25 cellular contexts compared by ENCODE assay signal in the genomic region with DNA sequence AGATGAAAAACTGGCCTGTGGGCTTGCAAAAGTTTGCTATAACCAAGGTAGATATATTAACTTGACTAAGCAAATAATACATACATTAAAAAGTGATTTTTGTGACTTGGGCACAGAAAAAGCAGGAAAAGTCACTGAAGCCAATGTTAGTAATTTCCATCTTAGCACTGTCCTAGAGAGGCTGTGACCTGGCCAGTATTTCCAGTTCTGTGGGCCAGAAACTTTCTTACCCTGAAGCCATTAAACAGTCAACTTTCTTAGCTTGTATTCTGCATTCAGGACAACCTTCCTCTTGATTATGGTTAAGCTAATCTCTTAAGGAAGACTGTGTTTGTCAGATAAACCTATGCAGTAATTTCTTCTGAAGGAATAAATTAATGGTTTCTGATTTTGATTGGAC.
"Had no signal": no experiment of that assay in that cellular context is flagged by ENCODE, and none has a peak within 500 bp of the region (broad histone marks: within the 10 kb centered on the region; RNA-seq: fewer than 3 reads in every experiment).

No MANE protein-coding gene starts in this region.

- H3K4me3 Mint-ChIP-seq: immature natural killer cell; mesothelial cell of epicardium; naive B cell; natural killer cell; stimulated activated naive B cell treated with anti-CD40 and anti-IgM and Interleukin-4, amounts not matched to agents 10 μg/mL and 1 μg/mL and 100 μg/mL, for 72 hours had no signal

- H3K27ac Mint-ChIP-seq: immature natural killer cell; mesothelial cell of epicardium; naive B cell; natural killer cell; stimulated activated naive B cell treated with anti-CD40 and anti-IgM and Interleukin-4, amounts not matched to agents 10 μg/mL and 1 μg/mL and 100 μg/mL, for 72 hours had no signal

- H3K36me3 Mint-ChIP-seq: immature natural killer cell; mesothelial cell of epicardium; naive B cell; natural killer cell; stimulated activated naive B cell treated with anti-CD40 and anti-IgM and Interleukin-4, amounts not matched to agents 10 μg/mL and 1 μg/mL and 100 μg/mL, for 72 hours had no signal

- DNase-seq: hypothalamus; immature natural killer cell; kidney; left ventricle myocardium inferior; mesendoderm; naive B cell; natural killer cell; ovary; retina; right cardiac atrium; stimulated activated CD4-positive, alpha-beta T cell treated with anti-CD3 and anti-CD28 coated beads, Interleukin-12 subunit alpha, Interleukin-12 subunit beta, amount 100 ng/mL, for 4 hours; stimulated activated CD4-positive, alpha-beta T cell treated with anti-CD3 and anti-CD28 coated beads, Interleukin-15, amount 100 ng/mL, for 24 hours; stimulated activated CD4-positive, alpha-beta T cell treated with anti-CD3 and anti-CD28 coated beads, Interleukin-2, amount 100 ng/mL, for 24 hours; stimulated activated CD4-positive, alpha-beta T cell treated with anti-CD3 and anti-CD28 coated beads, Interleukin-4, amount 100 ng/mL, for 1 hour; stimulated activated naive B cell treated with anti-CD40 and anti-IgM and Interleukin-4, amounts not matched to agents 10 μg/mL and 1 μg/mL and 100 μg/mL, for 72 hours; stimulated activated naive CD8-positive, alpha-beta T cell treated with anti-CD3 and anti-CD28 coated beads, Interleukin-15, Interleukin-2, amounts not matched to agents 100 U/mL and 50 U/mL, for 24 hours; stomach; testis; transverse colon; upper lobe of left lung had no signal

- H3K27ac ChIP-seq: left ventricle myocardium inferior, ovary, prostate gland, skin epidermis, stomach, testis, thyroid gland, transverse colon, upper lobe of left lung, vagina had no signal

- H3K4me1 Mint-ChIP-seq: immature natural killer cell; mesothelial cell of epicardium; naive B cell; stimulated activated naive B cell treated with anti-CD40 and anti-IgM and Interleukin-4, amounts not matched to agents 10 μg/mL and 1 μg/mL and 100 μg/mL, for 72 hours had no signal

- H3K9me3 Mint-ChIP-seq: mesothelial cell of epicardium; naive B cell; natural killer cell; stimulated activated naive B cell treated with anti-CD40 and anti-IgM and Interleukin-4, amounts not matched to agents 10 μg/mL and 1 μg/mL and 100 μg/mL, for 72 hours had no signal
